Comparison of ENCODE assay signal across 1 cellular context in the genomic region with DNA sequence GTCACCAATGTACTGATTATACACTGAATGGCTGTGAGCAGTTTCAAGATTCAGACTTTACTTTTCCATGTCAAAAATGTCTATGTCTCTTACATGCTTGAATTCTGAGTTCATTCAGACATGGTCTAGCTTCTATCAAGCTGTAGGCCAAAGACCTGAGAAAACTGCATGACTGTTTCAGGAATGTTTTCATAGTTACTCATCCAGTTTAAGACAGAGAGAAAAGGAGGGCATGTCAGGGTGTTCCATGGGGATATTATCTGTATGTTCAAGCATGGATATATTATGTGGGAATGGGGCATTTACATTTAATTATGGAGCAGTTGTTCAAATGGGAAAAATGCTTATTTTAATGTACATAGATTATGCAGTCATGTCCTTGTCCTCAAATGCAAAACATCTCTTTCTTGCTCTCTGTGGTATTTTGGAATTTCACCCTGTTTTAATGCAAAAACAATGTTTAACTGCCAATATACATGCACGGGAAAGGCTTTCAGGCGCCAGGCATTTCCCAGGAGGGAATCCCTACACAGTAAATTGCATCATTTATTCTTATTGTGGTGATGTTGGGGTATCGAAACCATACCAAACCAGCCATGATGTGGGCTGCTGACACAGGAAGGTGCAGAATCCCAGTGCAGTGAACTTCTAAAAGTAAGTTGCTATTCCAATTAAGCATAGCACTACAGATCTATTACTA.
TF ChIP-seq lines count a peak whose summit lies in the region.

No MANE protein-coding gene starts in this region.

TF ChIP-seq in WTC11, 78 proteins besides CTCF, POLR2A, EP300 and RAD21 (continued from another document):
- TF ChIP-seq, protein P1, sequence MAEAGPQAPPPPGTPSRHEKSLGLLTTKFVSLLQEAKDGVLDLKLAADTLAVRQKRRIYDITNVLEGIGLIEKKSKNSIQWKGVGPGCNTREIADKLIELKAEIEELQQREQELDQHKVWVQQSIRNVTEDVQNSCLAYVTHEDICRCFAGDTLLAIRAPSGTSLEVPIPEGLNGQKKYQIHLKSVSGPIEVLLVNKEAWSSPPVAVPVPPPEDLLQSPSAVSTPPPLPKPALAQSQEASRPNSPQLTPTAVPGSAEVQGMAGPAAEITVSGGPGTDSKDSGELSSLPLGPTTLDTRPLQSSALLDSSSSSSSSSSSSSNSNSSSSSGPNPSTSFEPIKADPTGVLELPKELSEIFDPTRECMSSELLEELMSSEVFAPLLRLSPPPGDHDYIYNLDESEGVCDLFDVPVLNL (CRISPR knock-in tag; IDR thresholded peaks at IDR 0.05; ENCODE audit: borderline replicate concordance, low read depth), result no peak
- TF ChIP-seq, protein P2, sequence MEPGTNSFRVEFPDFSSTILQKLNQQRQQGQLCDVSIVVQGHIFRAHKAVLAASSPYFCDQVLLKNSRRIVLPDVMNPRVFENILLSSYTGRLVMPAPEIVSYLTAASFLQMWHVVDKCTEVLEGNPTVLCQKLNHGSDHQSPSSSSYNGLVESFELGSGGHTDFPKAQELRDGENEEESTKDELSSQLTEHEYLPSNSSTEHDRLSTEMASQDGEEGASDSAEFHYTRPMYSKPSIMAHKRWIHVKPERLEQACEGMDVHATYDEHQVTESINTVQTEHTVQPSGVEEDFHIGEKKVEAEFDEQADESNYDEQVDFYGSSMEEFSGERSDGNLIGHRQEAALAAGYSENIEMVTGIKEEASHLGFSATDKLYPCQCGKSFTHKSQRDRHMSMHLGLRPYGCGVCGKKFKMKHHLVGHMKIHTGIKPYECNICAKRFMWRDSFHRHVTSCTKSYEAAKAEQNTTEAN (CRISPR knock-in tag; IDR thresholded peaks at IDR 0.05), result no peak
- no peak for TF ChIP-seq SMAD4 (CRISPR knock-in tag; IDR thresholded peaks at IDR 0.05)
- no peak for TF ChIP-seq TP53 (CRISPR knock-in tag; IDR thresholded peaks at IDR 0.05)
- TF ChIP-seq ETV6 (CRISPR knock-in tag; IDR thresholded peaks at IDR 0.05), result no peak
- TF ChIP-seq, protein P3, sequence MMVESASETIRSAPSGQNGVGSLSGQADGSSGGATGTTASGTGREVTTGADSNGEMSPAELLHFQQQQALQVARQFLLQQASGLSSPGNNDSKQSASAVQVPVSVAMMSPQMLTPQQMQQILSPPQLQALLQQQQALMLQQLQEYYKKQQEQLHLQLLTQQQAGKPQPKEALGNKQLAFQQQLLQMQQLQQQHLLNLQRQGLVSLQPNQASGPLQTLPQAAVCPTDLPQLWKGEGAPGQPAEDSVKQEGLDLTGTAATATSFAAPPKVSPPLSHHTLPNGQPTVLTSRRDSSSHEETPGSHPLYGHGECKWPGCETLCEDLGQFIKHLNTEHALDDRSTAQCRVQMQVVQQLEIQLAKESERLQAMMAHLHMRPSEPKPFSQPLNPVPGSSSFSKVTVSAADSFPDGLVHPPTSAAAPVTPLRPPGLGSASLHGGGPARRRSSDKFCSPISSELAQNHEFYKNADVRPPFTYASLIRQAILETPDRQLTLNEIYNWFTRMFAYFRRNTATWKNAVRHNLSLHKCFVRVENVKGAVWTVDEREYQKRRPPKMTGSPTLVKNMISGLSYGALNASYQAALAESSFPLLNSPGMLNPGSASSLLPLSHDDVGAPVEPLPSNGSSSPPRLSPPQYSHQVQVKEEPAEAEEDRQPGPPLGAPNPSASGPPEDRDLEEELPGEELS (CRISPR knock-in tag; IDR thresholded peaks at IDR 0.05), result no peak
- TF ChIP-seq, protein P4, sequence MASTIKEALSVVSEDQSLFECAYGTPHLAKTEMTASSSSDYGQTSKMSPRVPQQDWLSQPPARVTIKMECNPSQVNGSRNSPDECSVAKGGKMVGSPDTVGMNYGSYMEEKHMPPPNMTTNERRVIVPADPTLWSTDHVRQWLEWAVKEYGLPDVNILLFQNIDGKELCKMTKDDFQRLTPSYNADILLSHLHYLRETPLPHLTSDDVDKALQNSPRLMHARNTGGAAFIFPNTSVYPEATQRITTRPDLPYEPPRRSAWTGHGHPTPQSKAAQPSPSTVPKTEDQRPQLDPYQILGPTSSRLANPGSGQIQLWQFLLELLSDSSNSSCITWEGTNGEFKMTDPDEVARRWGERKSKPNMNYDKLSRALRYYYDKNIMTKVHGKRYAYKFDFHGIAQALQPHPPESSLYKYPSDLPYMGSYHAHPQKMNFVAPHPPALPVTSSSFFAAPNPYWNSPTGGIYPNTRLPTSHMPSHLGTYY (CRISPR knock-in tag; IDR thresholded peaks at IDR 0.05), result no peak
- TF ChIP-seq, protein P5, sequence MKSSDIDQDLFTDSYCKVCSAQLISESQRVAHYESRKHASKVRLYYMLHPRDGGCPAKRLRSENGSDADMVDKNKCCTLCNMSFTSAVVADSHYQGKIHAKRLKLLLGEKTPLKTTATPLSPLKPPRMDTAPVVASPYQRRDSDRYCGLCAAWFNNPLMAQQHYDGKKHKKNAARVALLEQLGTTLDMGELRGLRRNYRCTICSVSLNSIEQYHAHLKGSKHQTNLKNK (CRISPR knock-in tag; IDR thresholded peaks at IDR 0.05), result no peak
- TF ChIP-seq, protein P6, sequence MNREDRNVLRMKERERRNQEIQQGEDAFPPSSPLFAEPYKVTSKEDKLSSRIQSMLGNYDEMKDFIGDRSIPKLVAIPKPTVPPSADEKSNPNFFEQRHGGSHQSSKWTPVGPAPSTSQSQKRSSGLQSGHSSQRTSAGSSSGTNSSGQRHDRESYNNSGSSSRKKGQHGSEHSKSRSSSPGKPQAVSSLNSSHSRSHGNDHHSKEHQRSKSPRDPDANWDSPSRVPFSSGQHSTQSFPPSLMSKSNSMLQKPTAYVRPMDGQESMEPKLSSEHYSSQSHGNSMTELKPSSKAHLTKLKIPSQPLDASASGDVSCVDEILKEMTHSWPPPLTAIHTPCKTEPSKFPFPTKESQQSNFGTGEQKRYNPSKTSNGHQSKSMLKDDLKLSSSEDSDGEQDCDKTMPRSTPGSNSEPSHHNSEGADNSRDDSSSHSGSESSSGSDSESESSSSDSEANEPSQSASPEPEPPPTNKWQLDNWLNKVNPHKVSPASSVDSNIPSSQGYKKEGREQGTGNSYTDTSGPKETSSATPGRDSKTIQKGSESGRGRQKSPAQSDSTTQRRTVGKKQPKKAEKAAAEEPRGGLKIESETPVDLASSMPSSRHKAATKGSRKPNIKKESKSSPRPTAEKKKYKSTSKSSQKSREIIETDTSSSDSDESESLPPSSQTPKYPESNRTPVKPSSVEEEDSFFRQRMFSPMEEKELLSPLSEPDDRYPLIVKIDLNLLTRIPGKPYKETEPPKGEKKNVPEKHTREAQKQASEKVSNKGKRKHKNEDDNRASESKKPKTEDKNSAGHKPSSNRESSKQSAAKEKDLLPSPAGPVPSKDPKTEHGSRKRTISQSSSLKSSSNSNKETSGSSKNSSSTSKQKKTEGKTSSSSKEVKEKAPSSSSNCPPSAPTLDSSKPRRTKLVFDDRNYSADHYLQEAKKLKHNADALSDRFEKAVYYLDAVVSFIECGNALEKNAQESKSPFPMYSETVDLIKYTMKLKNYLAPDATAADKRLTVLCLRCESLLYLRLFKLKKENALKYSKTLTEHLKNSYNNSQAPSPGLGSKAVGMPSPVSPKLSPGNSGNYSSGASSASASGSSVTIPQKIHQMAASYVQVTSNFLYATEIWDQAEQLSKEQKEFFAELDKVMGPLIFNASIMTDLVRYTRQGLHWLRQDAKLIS (CRISPR knock-in tag; IDR thresholded peaks at IDR 0.05; ENCODE audit: borderline replicate concordance), result no peak
- no peak for TF ChIP-seq ZNF219 (CRISPR knock-in tag; IDR thresholded peaks at IDR 0.05; ENCODE audit: borderline replicate concordance)
- no peak for TF ChIP-seq ZBTB21 (CRISPR knock-in tag; IDR thresholded peaks at IDR 0.05; ENCODE audit: borderline replicate concordance)
- TF ChIP-seq, protein P7, sequence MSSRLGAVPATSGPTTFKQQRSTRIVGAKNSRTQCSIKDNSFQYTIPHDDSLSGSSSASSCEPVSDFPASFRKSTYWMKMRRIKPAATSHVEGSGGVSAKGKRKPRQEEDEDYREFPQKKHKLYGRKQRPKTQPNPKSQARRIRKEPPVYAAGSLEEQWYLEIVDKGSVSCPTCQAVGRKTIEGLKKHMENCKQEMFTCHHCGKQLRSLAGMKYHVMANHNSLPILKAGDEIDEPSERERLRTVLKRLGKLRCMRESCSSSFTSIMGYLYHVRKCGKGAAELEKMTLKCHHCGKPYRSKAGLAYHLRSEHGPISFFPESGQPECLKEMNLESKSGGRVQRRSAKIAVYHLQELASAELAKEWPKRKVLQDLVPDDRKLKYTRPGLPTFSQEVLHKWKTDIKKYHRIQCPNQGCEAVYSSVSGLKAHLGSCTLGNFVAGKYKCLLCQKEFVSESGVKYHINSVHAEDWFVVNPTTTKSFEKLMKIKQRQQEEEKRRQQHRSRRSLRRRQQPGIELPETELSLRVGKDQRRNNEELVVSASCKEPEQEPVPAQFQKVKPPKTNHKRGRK (CRISPR knock-in tag; IDR thresholded peaks at IDR 0.05; ENCODE audit: borderline replicate concordance), result no peak
- no peak for TF ChIP-seq SMAD3 (CRISPR knock-in tag; IDR thresholded peaks at IDR 0.05; ENCODE audit: borderline replicate concordance)
- no peak for TF ChIP-seq IRF2 (CRISPR knock-in tag; IDR thresholded peaks at IDR 0.05; ENCODE audit: borderline replicate concordance, low read depth)
- no peak for TF ChIP-seq TEAD4 (CRISPR knock-in tag; IDR thresholded peaks at IDR 0.05)
